In genomic region chr17:82050761-82051641, GRCh38 we compare ENCODE assay signal across 8 cellular contexts. TPM values are rescaled to one million over a fixed set of nuclear protein-coding genes. Genes with fewer than 3 reads are reported as not detected.
A peak's percentile ranks its signal among the peaks of the same experiment; 100 is the strongest.
DNase-seq lines count a peak whose midpoint lies in the region; ATAC-seq and TF ChIP-seq lines count a peak whose summit lies in the region.

No MANE protein-coding gene starts in this region.

- peaks cover 28% of the 10 kb centered on the region for H3K4me1 Mint-ChIP-seq in activated CD8-positive, alpha-beta memory T cell treated with anti-CD3 and anti-CD28 coated beads, Interleukin-2, amount 10 ng/mL, durations not matched to agents 7 days and 5 days
- H3K4me1 Mint-ChIP-seq in WTC11: peaks cover 4% of the 10 kb centered on the region

- CTCF ChIA-PET in activated CD8-positive, alpha-beta memory T cell treated with anti-CD3 and anti-CD28 coated beads, Interleukin-2, amount 10 ng/mL, durations not matched to agents 7 days and 5 days (lab: Charles Lee): interaction anchor here (1.2 to 2.8 kb wide), 5 partner anchors 14 to 103 kb away, joined by 4 to 11 read pairs (median 5); partner anchors contain the start of genes DCXR and RAC3
- CTCF ChIA-PET in WTC11 (lab: Charles Lee): interaction anchor here (0.5 to 5.8 kb wide), 5 partner anchors 13 to 51 kb away, joined by 3 to 31 read pairs (median 3); partner anchors contain the start of genes DCXR, FASN, LRRC45 and RAC3

- 14 to 17% methylated on average over 59 to 79 of the region's 79 CpGs for whole genome bisulfite sequencing in heart right ventricle, 2 donors

- H3K27ac ChIP-seq in heart right ventricle: peak overlapping the region in 8 of 10 donors; percentile 12 to 85 (median 66)
- H3K27ac ChIP-seq in gastrocnemius medialis: peak overlapping the region; percentile 36 to 72 (median 58)

- no peak for DNase-seq in activated CD8-positive, alpha-beta memory T cell treated with anti-CD3 and anti-CD28 coated beads, Interleukin-2, amount 10 ng/mL, durations not matched to agents 7 days and 5 days
- DNase-seq in activated CD8-positive, alpha-beta memory T cell treated with anti-CD3 and anti-CD28 coated beads for 24 hours: no peak
- no peak for DNase-seq in WTC11 (ENCODE audit: low spot score)
- no peak for DNase-seq in heart right ventricle
- no peak for DNase-seq in gastrocnemius medialis
- DNase-seq in cortex of kidney (lab: John Stamatoyannopoulos, UW): no peak
- DNase-seq in NCI-H1436 treated with DMSO at 0.1 percent for 48 hours (lab: John Stamatoyannopoulos, UW): no peak

- H3K27me3 ChIP-seq in heart right ventricle (no peaks in the 10 kb centered on the region), gastrocnemius medialis (no peaks in the 10 kb centered on the region)

- H3K36me3 Mint-ChIP-seq in activated CD8-positive, alpha-beta memory T cell treated with anti-CD3 and anti-CD28 coated beads, Interleukin-2, amount 10 ng/mL, durations not matched to agents 7 days and 5 days: peaks cover 3% of the 10 kb centered on the region
- H3K36me3 Mint-ChIP-seq in WTC11: peaks cover 15% of the 10 kb centered on the region

- in situ Hi-C loops in gastrocnemius medialis (cut with MboI; ENCODE audit: low sequenced_read_pairs in 4 of 4): no loop called here

- POLR2A ChIA-PET in WTC11 (lab: Charles Lee): interaction anchor here (1.8 kb wide), 1 partner anchor 14 kb away, joined by 6 read pairs; the partner anchor contains the start of gene DCXR

- H3K4me1 ChIP-seq in heart right ventricle (peaks cover 12 to 39% (median 28%) of the 10 kb centered on the region in 9 donors), gastrocnemius medialis (peaks cover 22 to 29% of the 10 kb centered on the region in 2 donors)

- H3K9me3 ChIP-seq in heart right ventricle (no peaks in the 10 kb centered on the region), gastrocnemius medialis (no peaks in the 10 kb centered on the region)

- peak overlapping the region; percentile 70 for H3K27ac Mint-ChIP-seq in activated CD8-positive, alpha-beta memory T cell treated with anti-CD3 and anti-CD28 coated beads, Interleukin-2, amount 10 ng/mL, durations not matched to agents 7 days and 5 days
- peak overlapping the region; percentile 79 for H3K27ac Mint-ChIP-seq in WTC11

- ATAC-seq in activated CD8-positive, alpha-beta memory T cell treated with anti-CD3 and anti-CD28 coated beads, Interleukin-2, amount 10 ng/mL, durations not matched to agents 7 days and 5 days: peak; percentile 25
- peak; percentile 18 for ATAC-seq in WTC11
- peak in 2 of 8 donors; percentile 14 to 21 for ATAC-seq in heart right ventricle
- ATAC-seq in gastrocnemius medialis: peak; percentile 16 to 34
- no peak for ATAC-seq in HG03342 (IDR thresholded peaks at IDR 0.05; ENCODE audit: unreplicated experiment)

- no peak for TF ChIP-seq POLR2A in gastrocnemius medialis (IDR thresholded peaks at IDR 0.05)

- H3K36me3 ChIP-seq in heart right ventricle (peaks cover 3 to 66% (median 18%) of the 10 kb centered on the region in 9 donors), gastrocnemius medialis (peaks cover 0 to 63% of the 10 kb centered on the region in 2 donors)

- H3K9me3 Mint-ChIP-seq in activated CD8-positive, alpha-beta memory T cell treated with anti-CD3 and anti-CD28 coated beads, Interleukin-2, amount 10 ng/mL, durations not matched to agents 7 days and 5 days (ENCODE audit: low read depth): no peaks in the 10 kb centered on the region
- H3K9me3 Mint-ChIP-seq in WTC11: no peaks in the 10 kb centered on the region

- TF ChIP-seq CTCF in WTC11 (IDR thresholded peaks at IDR 0.05) (no peak), heart right ventricle (IDR thresholded peaks at IDR 0.05) (no peak), gastrocnemius medialis (IDR thresholded peaks at IDR 0.05 in 4 of 5, conservative IDR thresholded peaks at IDR 0.05 in 1 of 5) (peak in 1 of 5 experiments; percentile 6)

- H3K4me3 Mint-ChIP-seq in activated CD8-positive, alpha-beta memory T cell treated with anti-CD3 and anti-CD28 coated beads, Interleukin-2, amount 10 ng/mL, durations not matched to agents 7 days and 5 days: peak overlapping the region; percentile 76
- peak overlapping the region; percentile 89 for H3K4me3 Mint-ChIP-seq in WTC11

- H3K27me3 Mint-ChIP-seq in activated CD8-positive, alpha-beta memory T cell treated with anti-CD3 and anti-CD28 coated beads, Interleukin-2, amount 10 ng/mL, durations not matched to agents 7 days and 5 days: no peaks in the 10 kb centered on the region
- H3K27me3 Mint-ChIP-seq in WTC11 (ENCODE audit: low read depth): no peaks in the 10 kb centered on the region

- intact Hi-C loops in heart right ventricle (cut with DNase I) (loop anchor here in 1 of 10 donors (5.0 kb wide), 1 partner anchor 46 kb away; the partner anchor contains the start of gene FASN), gastrocnemius medialis (cut with DNase I; ENCODE audit: low total_unique reads) (loop anchor here (5.0 kb wide), 1 partner anchor 46 kb away; the partner anchor contains the start of gene FASN)

- peak overlapping the region; percentile 73 to 97 (median 84) for H3K4me3 ChIP-seq in heart right ventricle
- peak overlapping the region; percentile 52 to 87 (median 74) for H3K4me3 ChIP-seq in gastrocnemius medialis

TF ChIP-seq in WTC11, 78 proteins besides CTCF, POLR2A, EP300 and RAD21:
- no peak for TF ChIP-seq ESRRA (CRISPR knock-in tag; IDR thresholded peaks at IDR 0.05; ENCODE audit: borderline replicate concordance)
- no peak for TF ChIP-seq ZNF138 (CRISPR knock-in tag; conservative IDR thresholded peaks at IDR 0.05)
- TF ChIP-seq SMAD3 (CRISPR knock-in tag; IDR thresholded peaks at IDR 0.05; ENCODE audit: borderline replicate concordance): no peak
- TF ChIP-seq, protein P1, sequence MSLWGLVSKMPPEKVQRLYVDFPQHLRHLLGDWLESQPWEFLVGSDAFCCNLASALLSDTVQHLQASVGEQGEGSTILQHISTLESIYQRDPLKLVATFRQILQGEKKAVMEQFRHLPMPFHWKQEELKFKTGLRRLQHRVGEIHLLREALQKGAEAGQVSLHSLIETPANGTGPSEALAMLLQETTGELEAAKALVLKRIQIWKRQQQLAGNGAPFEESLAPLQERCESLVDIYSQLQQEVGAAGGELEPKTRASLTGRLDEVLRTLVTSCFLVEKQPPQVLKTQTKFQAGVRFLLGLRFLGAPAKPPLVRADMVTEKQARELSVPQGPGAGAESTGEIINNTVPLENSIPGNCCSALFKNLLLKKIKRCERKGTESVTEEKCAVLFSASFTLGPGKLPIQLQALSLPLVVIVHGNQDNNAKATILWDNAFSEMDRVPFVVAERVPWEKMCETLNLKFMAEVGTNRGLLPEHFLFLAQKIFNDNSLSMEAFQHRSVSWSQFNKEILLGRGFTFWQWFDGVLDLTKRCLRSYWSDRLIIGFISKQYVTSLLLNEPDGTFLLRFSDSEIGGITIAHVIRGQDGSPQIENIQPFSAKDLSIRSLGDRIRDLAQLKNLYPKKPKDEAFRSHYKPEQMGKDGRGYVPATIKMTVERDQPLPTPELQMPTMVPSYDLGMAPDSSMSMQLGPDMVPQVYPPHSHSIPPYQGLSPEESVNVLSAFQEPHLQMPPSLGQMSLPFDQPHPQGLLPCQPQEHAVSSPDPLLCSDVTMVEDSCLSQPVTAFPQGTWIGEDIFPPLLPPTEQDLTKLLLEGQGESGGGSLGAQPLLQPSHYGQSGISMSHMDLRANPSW (CRISPR knock-in tag; conservative IDR thresholded peaks at IDR 0.05; ENCODE audit: low read depth): no peak
- peak; percentile 42; the same call in 1 of the 2 replicates for TF ChIP-seq FOXP1 (CRISPR knock-in tag; IDR thresholded peaks at IDR 0.05; ENCODE audit: borderline replicate concordance)
- no peak for TF ChIP-seq ZNF423 (CRISPR knock-in tag; IDR thresholded peaks at IDR 0.05)

RNA-seq across cellular contexts. Expression of gene RFNG, which starts 0.6 kb away (rescaled TPM):
- 10 to 100 TPM; 20.9 to 23.0 TPM for total RNA-seq in activated CD8-positive, alpha-beta memory T cell treated with anti-CD3 and anti-CD28 coated beads, Interleukin-2, amount 10 ng/mL, durations not matched to agents 7 days and 5 days
- total RNA-seq in WTC11 (2021): 40.9 to 42.3 TPM (median 41.6 TPM) in 3 replicates
- total RNA-seq in heart right ventricle: 10 to 100 TPM; 13.9 to 24.9 (median 18.9) TPM
- 10 to 100 TPM; 29.3 to 30.1 TPM for polyA plus RNA-seq in heart right ventricle
- total RNA-seq in gastrocnemius medialis: 10 to 100 TPM; 29.6 to 64.9 (median 49.1) TPM

RNA-seq across cellular contexts. Expression of gene GPS1, which starts 0.7 kb away (rescaled TPM):
- 100 to 1,000 TPM in 1 of 2 experiments, 10 to 100 TPM in 1; 92.4 to 106 TPM for total RNA-seq in activated CD8-positive, alpha-beta memory T cell treated with anti-CD3 and anti-CD28 coated beads, Interleukin-2, amount 10 ng/mL, durations not matched to agents 7 days and 5 days
- total RNA-seq in WTC11 (2021): 166 to 181 TPM (median 167 TPM) in 3 replicates
- 10 to 100 TPM; 68.9 to 96.6 (median 80.6) TPM for total RNA-seq in heart right ventricle
- polyA plus RNA-seq in heart right ventricle: 100 to 1,000 TPM; 102 to 183 TPM
- total RNA-seq in gastrocnemius medialis: 100 to 1,000 TPM; 119 to 174 (median 137) TPM

RNA-seq across cellular contexts. Expression of gene DCXR, which starts 13.5 kb away (rescaled TPM):
- 100 to 1,000 TPM; 120 to 124 TPM for total RNA-seq in activated CD8-positive, alpha-beta memory T cell treated with anti-CD3 and anti-CD28 coated beads, Interleukin-2, amount 10 ng/mL, durations not matched to agents 7 days and 5 days
- total RNA-seq in WTC11 (2021) (114 to 130 TPM (median 120 TPM) in 3 replicates), heart right ventricle (100 to 1,000 TPM; 155 to 258 (median 187) TPM), gastrocnemius medialis (100 to 1,000 TPM; 130 to 296 (median 223) TPM)
- 100 to 1,000 TPM; 283 to 387 TPM for polyA plus RNA-seq in heart right ventricle

RNA-seq across cellular contexts. Expression of gene DUS1L, which starts 14.6 kb away (rescaled TPM):
- total RNA-seq in activated CD8-positive, alpha-beta memory T cell treated with anti-CD3 and anti-CD28 coated beads, Interleukin-2, amount 10 ng/mL, durations not matched to agents 7 days and 5 days: 100 to 1,000 TPM; 134 to 139 TPM
- 99.6 to 120 TPM (median 106 TPM) in 3 replicates for total RNA-seq in WTC11 (2021)
- total RNA-seq in heart right ventricle: 10 to 100 TPM; 34.1 to 96.4 (median 43.1) TPM
- 100 to 1,000 TPM in 1 of 2 donors, 10 to 100 TPM in 1; 85.2 to 191 TPM for polyA plus RNA-seq in heart right ventricle
- total RNA-seq in gastrocnemius medialis: 100 to 1,000 TPM in 2 of 4 donors, 10 to 100 TPM in 2; 54.6 to 119 (median 83.2) TPM

RNA-seq across cellular contexts. Expression of gene RAC3, which starts 19.5 kb away (rescaled TPM):
- total RNA-seq in activated CD8-positive, alpha-beta memory T cell treated with anti-CD3 and anti-CD28 coated beads, Interleukin-2, amount 10 ng/mL, durations not matched to agents 7 days and 5 days: 1 to 10 TPM; 6.4 to 6.8 TPM
- total RNA-seq in WTC11 (2021) (135 to 163 TPM (median 138 TPM) in 3 replicates), heart right ventricle (1 to 10 TPM in 6 of 10 donors, under 1 TPM in 4; 0.82 to 1.6 (median 1.1) TPM), gastrocnemius medialis (1 to 10 TPM in 1 of 4 donors, under 1 TPM in 1, not detected in 2; 0.42 to 2.0 TPM)
- 1 to 10 TPM; 1.5 to 3.3 TPM for polyA plus RNA-seq in heart right ventricle
